Comparison of ENCODE assay signal across 8 cellular contexts in the genomic region with DNA sequence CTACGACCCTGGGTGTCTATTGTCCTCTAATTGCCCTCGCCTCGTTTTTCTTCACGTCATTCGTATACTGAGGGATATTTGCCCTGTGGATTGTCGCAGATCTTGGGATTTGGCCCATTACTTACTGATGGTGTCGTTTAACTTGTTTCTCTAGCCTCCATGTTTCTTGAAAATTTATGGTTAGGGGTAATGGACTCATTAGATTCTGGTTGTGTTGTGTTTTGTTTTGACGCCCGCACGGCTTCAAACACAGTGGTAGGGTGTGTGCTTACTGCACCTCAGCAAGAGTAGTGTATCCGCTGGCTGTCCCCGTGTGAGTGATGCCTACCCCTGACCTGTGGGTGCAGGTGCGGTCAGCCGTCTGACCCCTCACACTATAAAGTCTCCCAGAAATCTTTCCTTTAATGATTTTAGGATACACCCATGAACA. TPM values are rescaled to one million over a fixed set of nuclear protein-coding genes. Genes with fewer than 3 reads are reported as not detected.
DNase-seq lines count a peak whose midpoint lies in the region; ATAC-seq and TF ChIP-seq lines count a peak whose summit lies in the region.

No MANE protein-coding gene starts in this region.

- H3K27me3 ChIP-seq in RWPE2 (ENCODE audit: insufficient read depth, poor library complexity, severe bottlenecking) (no peaks in the 10 kb centered on the region), uterus (no peaks in the 10 kb centered on the region)

- intact Hi-C loops in mucosa of descending colon (cut with DNase I, micrococcal nuclease) = no loop called here
- intact Hi-C loops in uterus (cut with DNase I; ENCODE audit: low total_unique reads) = loop anchor here (2.0 kb wide), 1 partner anchor 127 kb away; the partner anchor contains the start of gene ARHGAP5

- no peaks in the 10 kb centered on the region for H3K36me3 ChIP-seq in RWPE2 (ENCODE audit: low read depth)
- H3K36me3 ChIP-seq in mucosa of descending colon (ENCODE audit: low read depth) = no peaks in the 10 kb centered on the region
- H3K36me3 ChIP-seq in uterus = no peaks in the 10 kb centered on the region

- H3K4me1 ChIP-seq in RWPE2 (ENCODE audit: insufficient read depth, poor library complexity, severe bottlenecking) (peaks cover 6% of the 10 kb centered on the region), mucosa of descending colon (ENCODE audit: low read depth) (peaks cover 7% of the 10 kb centered on the region), uterus (no peaks in the 10 kb centered on the region)

- DNase-seq in NCI-H82 (lab: John Stamatoyannopoulos, UW) (peak; percentile 59), NCI-H82 treated with DMSO at 0.1 percent for 48 hours (lab: John Stamatoyannopoulos, UW; ENCODE audit: unreplicated experiment) (no peak), RWPE2 (ENCODE audit: low spot score) (no peak), dermis blood vessel endothelial cell (peak; percentile 15), mucosa of descending colon (peak in 2 of 3 donors; percentile 42 to 48), uterus (peak in 1 of 2 donors; percentile 20), HPDE6-E6E7 (ENCODE audit: extremely low spot score) (no peak)
- no peak for DNase-seq in NK-92 treated with Interleukin-12 subunit alpha and Interleukin-12 subunit beta, amount 100 ng/mL, for 24 hours (lab: John Stamatoyannopoulos, UW)

- H3K9me3 ChIP-seq in RWPE2 (ENCODE audit: severe bottlenecking) = no peaks in the 10 kb centered on the region
- H3K9me3 ChIP-seq in mucosa of descending colon = no peaks in the 10 kb centered on the region
- no peaks in the 10 kb centered on the region for H3K9me3 ChIP-seq in uterus

- no peak for TF ChIP-seq CTCF in RWPE2 (IDR thresholded peaks at IDR 0.05; ENCODE audit: poor library complexity, severe bottlenecking)
- no peak for TF ChIP-seq CTCF in mucosa of descending colon (IDR thresholded peaks at IDR 0.05)
- no peak for TF ChIP-seq CTCF in uterus (IDR thresholded peaks at IDR 0.05)

- no peak for TF ChIP-seq POLR2A in uterus (IDR thresholded peaks at IDR 0.05)

- H3K27ac ChIP-seq in RWPE2 (ENCODE audit: poor library complexity, severe bottlenecking) = peak overlapping the region; percentile 53
- H3K27ac ChIP-seq in uterus = peak overlapping the region; percentile 89

- H3K4me3 ChIP-seq in RWPE2 (ENCODE audit: severe bottlenecking) (peak overlapping the region; percentile 70), mucosa of descending colon (peak overlapping the region; percentile 14), uterus (peak overlapping the region; percentile 59 to 85)

- ATAC-seq in RWPE2 (ENCODE audit: low read depth) (no peak), mucosa of descending colon (peak; percentile 18)

RNA-seq across cellular contexts. Expression of gene RNU6-8, which starts 0.9 kb away (rescaled TPM):
- not detected in 2 replicates for total RNA-seq in dermis blood vessel endothelial cell
- total RNA-seq in mucosa of descending colon = not detected
- total RNA-seq in uterus = not detected

RNA-seq across cellular contexts. Expression of gene RNU6-7, which starts 2.1 kb away (rescaled TPM):
- total RNA-seq in dermis blood vessel endothelial cell (not detected in 2 replicates), mucosa of descending colon (not detected), uterus (not detected)

Comparison
In these comparisons a context has a peak if more than half of its experiments do, and no peak if none do; other contexts are left out.
1. DNase-seq: peak in NCI-H82 (single experiment), dermis blood vessel endothelial cell (single experiment) and mucosa of descending colon (2 of 3); none in NCI-H82 treated with DMSO at 0.1 percent for 48 hours (single experiment), RWPE2 (single experiment), HPDE6-E6E7 (single experiment) and NK-92 treated with Interleukin-12 subunit alpha and Interleukin-12 subunit beta, amount 100 ng/mL, for 24 hours (single experiment).
2. H3K4me3 ChIP-seq: peak in every context shown above with its lines; median percentile 72 in uterus; 70 in RWPE2; 14 in mucosa of descending colon.